ENCODE assay signal across 27 cellular contexts in genomic region chr6:75379536-75379935, GRCh38.
"Had no signal": no experiment of that assay in that cellular context is flagged by ENCODE, and none has a peak within 500 bp of the region (broad histone marks: within the 10 kb centered on the region; RNA-seq: fewer than 3 reads in every experiment).

No MANE protein-coding gene starts in this region.

- DNase-seq: naive thymus-derived CD4-positive, alpha-beta T cell; natural killer cell; occipital lobe; ovary; posterior cingulate gyrus; psoas muscle; right cardiac atrium; right lobe of liver; sigmoid colon; small intestine; stimulated activated CD4-positive, alpha-beta T cell treated with anti-CD3 and anti-CD28 coated beads, Interleukin-15, amount 100 ng/mL, for 24 hours; stimulated activated CD4-positive, alpha-beta T cell treated with anti-CD3 and anti-CD28 coated beads, Interleukin-2, amount 100 ng/mL, for 24 hours; stimulated activated CD4-positive, alpha-beta T cell treated with anti-CD3 and anti-CD28 coated beads, Interleukin-2, amount 100 ng/mL, for 48 hours; stimulated activated CD4-positive, alpha-beta T cell treated with anti-CD3 and anti-CD28 coated beads, Interleukin-4, amount 100 ng/mL, for 24 hours; stimulated activated naive B cell treated with anti-CD40 and anti-IgM and Interleukin-4, amounts not matched to agents 10 μg/mL and 1 μg/mL and 100 μg/mL, for 72 hours; stimulated activated naive CD4-positive, alpha-beta T cell treated with Interleukin-2 at 50 U/mL for 16 hours; stomach; testis; tibial artery; transverse colon; upper lobe of left lung had no signal

- H3K36me3 ChIP-seq: ovary, right lobe of liver, sigmoid colon, stomach, tibial artery, transverse colon, upper lobe of left lung, vagina had no signal

- H3K4me3 ChIP-seq: ovary, psoas muscle, right lobe of liver, sigmoid colon, stomach, testis, tibial artery, transverse colon, upper lobe of left lung, vagina had no signal

- H3K9me3 Mint-ChIP-seq: naive thymus-derived CD4-positive, alpha-beta T cell; natural killer cell; nephron; stimulated activated effector memory CD8-positive, alpha-beta T cell treated with anti-CD3 and anti-CD28 coated beads, Interleukin-12 subunit alpha, Interleukin-12 subunit beta, amount 100 ng/mL, for 72 hours; stimulated activated naive B cell treated with anti-CD40 and anti-IgM and Interleukin-4, amounts not matched to agents 10 μg/mL and 1 μg/mL and 100 μg/mL, for 72 hours; stimulated activated naive CD8-positive, alpha-beta T cell treated with anti-CD3 and anti-CD28 coated beads, Interleukin-15, Interleukin-2, amounts not matched to agents 100 ng/mL and 50 ng/mL, for 24 hours had no signal

- H3K4me1 Mint-ChIP-seq: naive thymus-derived CD4-positive, alpha-beta T cell; natural killer cell; stimulated activated effector memory CD8-positive, alpha-beta T cell treated with anti-CD3 and anti-CD28 coated beads, Interleukin-12 subunit alpha, Interleukin-12 subunit beta, amount 100 ng/mL, for 72 hours; stimulated activated naive B cell treated with anti-CD40 and anti-IgM and Interleukin-4, amounts not matched to agents 10 μg/mL and 1 μg/mL and 100 μg/mL, for 72 hours had no signal

- H3K4me1 ChIP-seq: parathyroid adenoma, right lobe of liver, testis, vagina had no signal

- H3K36me3 Mint-ChIP-seq: naive thymus-derived CD4-positive, alpha-beta T cell; natural killer cell; stimulated activated effector memory CD8-positive, alpha-beta T cell treated with anti-CD3 and anti-CD28 coated beads, Interleukin-12 subunit alpha, Interleukin-12 subunit beta, amount 100 ng/mL, for 72 hours; stimulated activated naive B cell treated with anti-CD40 and anti-IgM and Interleukin-4, amounts not matched to agents 10 μg/mL and 1 μg/mL and 100 μg/mL, for 72 hours had no signal

- H2AFZ ChIP-seq: parathyroid adenoma had no signal

- H3K27me3 Mint-ChIP-seq: progenitor cell of endocrine pancreas had no signal

- H3K9ac ChIP-seq: parathyroid adenoma had no signal

- H3K79me2 ChIP-seq: parathyroid adenoma had no signal

- H3K27me3 ChIP-seq: ovary, sigmoid colon, stomach, testis, tibial artery, transverse colon, upper lobe of left lung, vagina had no signal

- H3K9me3 ChIP-seq: ovary, psoas muscle, right lobe of liver, sigmoid colon, stomach, testis, tibial artery, transverse colon, upper lobe of left lung, vagina had no signal

- H3K27ac ChIP-seq: ovary, parathyroid adenoma, right lobe of liver, sigmoid colon, stomach, testis, tibial artery, transverse colon, upper lobe of left lung, vagina had no signal

- H3K27ac Mint-ChIP-seq: naive thymus-derived CD4-positive, alpha-beta T cell; natural killer cell; nephron; progenitor cell of endocrine pancreas; stimulated activated effector memory CD8-positive, alpha-beta T cell treated with anti-CD3 and anti-CD28 coated beads, Interleukin-12 subunit alpha, Interleukin-12 subunit beta, amount 100 ng/mL, for 72 hours; stimulated activated naive B cell treated with anti-CD40 and anti-IgM and Interleukin-4, amounts not matched to agents 10 μg/mL and 1 μg/mL and 100 μg/mL, for 72 hours; stimulated activated naive CD8-positive, alpha-beta T cell treated with anti-CD3 and anti-CD28 coated beads, Interleukin-15, Interleukin-2, amounts not matched to agents 100 ng/mL and 50 ng/mL, for 24 hours had no signal

- H3K4me3 Mint-ChIP-seq: naive thymus-derived CD4-positive, alpha-beta T cell; natural killer cell; nephron; stimulated activated effector memory CD8-positive, alpha-beta T cell treated with anti-CD3 and anti-CD28 coated beads, Interleukin-12 subunit alpha, Interleukin-12 subunit beta, amount 100 ng/mL, for 72 hours; stimulated activated naive B cell treated with anti-CD40 and anti-IgM and Interleukin-4, amounts not matched to agents 10 μg/mL and 1 μg/mL and 100 μg/mL, for 72 hours; stimulated activated naive CD8-positive, alpha-beta T cell treated with anti-CD3 and anti-CD28 coated beads, Interleukin-15, Interleukin-2, amounts not matched to agents 100 ng/mL and 50 ng/mL, for 24 hours had no signal

- ATAC-seq: naive thymus-derived CD4-positive, alpha-beta T cell; natural killer cell; psoas muscle; right cardiac atrium; right lobe of liver; stimulated activated effector memory CD8-positive, alpha-beta T cell treated with anti-CD3 and anti-CD28 coated beads, Interleukin-12 subunit alpha, Interleukin-12 subunit beta, amount 100 ng/mL, for 72 hours; stimulated activated naive B cell treated with anti-CD40 and anti-IgM and Interleukin-4, amounts not matched to agents 10 μg/mL and 1 μg/mL and 100 μg/mL, for 72 hours had no signal
